In the genomic region with DNA sequence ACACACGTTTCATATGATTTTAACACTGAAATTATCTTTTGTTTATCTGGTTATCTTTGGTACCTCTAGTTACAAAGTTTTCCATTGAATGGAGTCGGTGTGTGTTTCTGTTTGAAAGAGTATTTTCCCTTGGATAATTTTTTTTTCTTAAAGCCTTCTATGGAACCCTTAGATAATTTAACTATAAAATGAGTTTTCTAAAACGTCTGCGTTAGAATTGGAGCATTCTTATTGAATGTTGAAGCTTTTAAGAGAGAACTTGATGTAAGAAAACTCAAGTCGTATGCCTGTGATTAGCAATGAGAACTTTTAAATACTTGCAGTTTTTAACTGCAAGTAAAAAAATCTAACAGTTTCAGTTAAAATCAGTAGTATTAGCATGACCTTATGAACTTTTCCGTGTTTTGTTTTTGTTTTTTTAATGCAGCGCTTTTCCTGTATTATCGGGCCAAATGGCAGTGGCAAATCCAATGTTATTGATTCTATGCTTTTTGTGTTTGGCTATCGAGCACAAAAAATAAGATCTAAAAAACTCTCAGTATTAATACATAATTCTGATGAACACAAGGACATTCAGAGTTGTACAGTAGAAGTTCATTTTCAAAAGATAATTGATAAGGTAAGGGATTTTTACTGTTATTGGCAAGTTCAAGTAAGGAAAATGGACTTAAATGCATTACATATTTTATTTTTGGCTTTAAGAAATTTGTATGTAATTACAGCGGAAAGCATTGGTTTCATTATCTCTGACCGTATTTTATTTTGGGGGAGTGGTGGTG, we compare ENCODE assay signal across 9 cellular contexts. TPM values are rescaled to one million over a fixed set of nuclear protein-coding genes. Genes with fewer than 3 reads are reported as not detected.
DNase-seq lines count a peak whose midpoint lies in the region; ATAC-seq and TF ChIP-seq lines count a peak whose summit lies in the region.
"Had no signal": no experiment of that assay in that cellular context is flagged by ENCODE, and none has a peak within 500 bp of the region (broad histone marks: within the 10 kb centered on the region; RNA-seq: fewer than 3 reads in every experiment).

No MANE protein-coding gene starts in this region.

- H3K9ac ChIP-seq in liver (ENCODE audit: low read depth in 1 of 2, low read length in 2 of 2), result peak overlapping the region; percentile 30 to 44

- no peak overlapping the region for H3K27ac ChIP-seq in liver (ENCODE audit: low read depth in 1 of 2, low read length in 2 of 2)
- H3K27ac ChIP-seq in aorta (ENCODE audit: low read depth in 1 of 2, low read length in 2 of 2), result no peak overlapping the region

- H3K4me1 Mint-ChIP-seq in stimulated activated naive CD8-positive, alpha-beta T cell treated with anti-CD3 and anti-CD28 coated beads, Interleukin-15, Interleukin-2, amounts not matched to agents 100 ng/mL and 50 ng/mL, for 24 hours (ENCODE audit: low read depth), result peaks cover 50% of the 10 kb centered on the region
- peaks cover 43% of the 10 kb centered on the region for H3K4me1 Mint-ChIP-seq in activated naive CD8-positive, alpha-beta T cell (ENCODE audit: low read depth)

- TF ChIP-seq RAD21 in liver (IDR thresholded peaks at IDR 0.05), result no peak

- H3K4me3 Mint-ChIP-seq in stimulated activated naive CD8-positive, alpha-beta T cell treated with anti-CD3 and anti-CD28 coated beads, Interleukin-15, Interleukin-2, amounts not matched to agents 100 ng/mL and 50 ng/mL, for 24 hours, result peak overlapping the region; percentile 97
- peak overlapping the region; percentile 93 for H3K4me3 Mint-ChIP-seq in activated naive CD8-positive, alpha-beta T cell

- DNase-seq in stimulated activated naive CD8-positive, alpha-beta T cell treated with anti-CD3 and anti-CD28 coated beads, Interleukin-15, Interleukin-2, amounts not matched to agents 100 U/mL and 50 U/mL, for 24 hours, result no peak
- DNase-seq in aorta (no peak), mesenteric fat pad (ENCODE audit: low spot score) (no peak), NCI-H748 treated with DMSO at 0.1 percent for 48 hours (lab: John Stamatoyannopoulos, UW) (no peak)
- DNase-seq: nucleus accumbens had no signal

- peak overlapping the region in 1 of 3 donors; percentile 77 for H3K4me3 ChIP-seq in liver (ENCODE audit: low read depth in 1 of 3, low read length in 3 of 3)
- peak overlapping the region; percentile 40 to 95 for H3K4me3 ChIP-seq in aorta (ENCODE audit: low read length in 2 of 2)

- intact Hi-C loops in aorta (cut with DNase I), result no loop called here

- no peak overlapping the region for H3K27ac Mint-ChIP-seq in stimulated activated naive CD8-positive, alpha-beta T cell treated with anti-CD3 and anti-CD28 coated beads, Interleukin-15, Interleukin-2, amounts not matched to agents 100 ng/mL and 50 ng/mL, for 24 hours
- H3K27ac Mint-ChIP-seq in activated naive CD8-positive, alpha-beta T cell, result peak overlapping the region; percentile 28

- H3K9me3 ChIP-seq in liver (ENCODE audit: control insufficient read depth in 4 of 4, low read length in 3 of 4) (no peaks in the 10 kb centered on the region), aorta (ENCODE audit: control insufficient read depth, low read length) (no peaks in the 10 kb centered on the region)

- peaks cover 6 to 29% (median 13%) of the 10 kb centered on the region in 4 donors for H3K4me1 ChIP-seq in liver (ENCODE audit: control insufficient read depth in 4 of 4, insufficient read depth in 4 of 4, low read length in 3 of 4)
- H3K4me1 ChIP-seq in aorta (ENCODE audit: control insufficient read depth in 1 of 2, insufficient read depth in 2 of 2, low read length in 2 of 2), result no peaks in the 10 kb centered on the region

- 48% methylated on average over 11 of the region's 11 CpGs for WGBS in liver
- 6 to 11% methylated on average over 11 of the region's 11 CpGs for WGBS in aorta, 2 donors

- no peak for TF ChIP-seq CTCF in liver (IDR thresholded peaks at IDR 0.05; ENCODE audit: low read depth, low read length, missing input control)

- ATAC-seq in stimulated activated naive CD8-positive, alpha-beta T cell treated with anti-CD3 and anti-CD28 coated beads, Interleukin-15, Interleukin-2, amounts not matched to agents 100 U/mL and 50 U/mL, for 24 hours, result no peak
- ATAC-seq in aorta (ENCODE audit: low FRiP score), result no peak
- ATAC-seq in HG02981 (IDR thresholded peaks at IDR 0.05; ENCODE audit: unreplicated experiment), result no peak

- H3K27me3 Mint-ChIP-seq in stimulated activated naive CD8-positive, alpha-beta T cell treated with anti-CD3 and anti-CD28 coated beads, Interleukin-15, Interleukin-2, amounts not matched to agents 100 ng/mL and 50 ng/mL, for 24 hours, result peaks cover 9% of the 10 kb centered on the region
- H3K27me3 Mint-ChIP-seq in activated naive CD8-positive, alpha-beta T cell, result peaks cover 10% of the 10 kb centered on the region

- H3K36me3 ChIP-seq in liver (ENCODE audit: control insufficient read depth in 4 of 4, insufficient read depth in 3 of 4, low read depth in 1 of 4, low read length in 3 of 4) (no peaks in the 10 kb centered on the region), aorta (ENCODE audit: control insufficient read depth in 1 of 2, insufficient read depth in 2 of 2, low read length in 1 of 2) (no peaks in the 10 kb centered on the region)

- H3K27me3 ChIP-seq in liver (ENCODE audit: control insufficient read depth in 4 of 4, insufficient read depth in 4 of 4, low read length in 3 of 4) (no peaks in the 10 kb centered on the region), aorta (ENCODE audit: control insufficient read depth in 1 of 2, insufficient read depth in 2 of 2, low read length in 1 of 2) (no peaks in the 10 kb centered on the region)

- peaks cover 69% of the 10 kb centered on the region for H3K36me3 Mint-ChIP-seq in stimulated activated naive CD8-positive, alpha-beta T cell treated with anti-CD3 and anti-CD28 coated beads, Interleukin-15, Interleukin-2, amounts not matched to agents 100 ng/mL and 50 ng/mL, for 24 hours (ENCODE audit: low read depth)
- peaks cover 22% of the 10 kb centered on the region for H3K36me3 Mint-ChIP-seq in activated naive CD8-positive, alpha-beta T cell

- no peaks in the 10 kb centered on the region for H3K9me3 Mint-ChIP-seq in stimulated activated naive CD8-positive, alpha-beta T cell treated with anti-CD3 and anti-CD28 coated beads, Interleukin-15, Interleukin-2, amounts not matched to agents 100 ng/mL and 50 ng/mL, for 24 hours
- H3K9me3 Mint-ChIP-seq in activated naive CD8-positive, alpha-beta T cell (ENCODE audit: low read depth), result no peaks in the 10 kb centered on the region

TF ChIP-seq in liver, 16 proteins besides CTCF, POLR2A, EP300 and RAD21:
- TF ChIP-seq HNF4G (IDR thresholded peaks at IDR 0.05) (no peak), TAF1 (conservative IDR thresholded peaks at IDR 0.05) (no peak)
TF ChIP-seq in liver: peak in this region for 0.

RNA-seq across cellular contexts. Expression of a gene that starts 3.0 kb away (rescaled TPM):
- total RNA-seq in liver (100 to 1,000 TPM in 1 of 2 donors, 10 to 100 TPM in 1; 17.1 to 161 TPM), aorta (10 to 100 TPM; 20.4 to 26.1 TPM), mesenteric fat pad (12.2 TPM)
- polyA plus RNA-seq in liver (10 to 100 TPM in 1 of 2 donors, 1 to 10 TPM in 1; 6.7 to 17.0 TPM), aorta (10 to 100 TPM; 25.5 to 33.0 TPM)

RNA-seq across cellular contexts. Expression of a gene that starts 3.4 kb away (rescaled TPM):
- total RNA-seq in liver, result 10 to 100 TPM; 12.9 to 15.7 TPM
- 1 to 10 TPM; 3.5 to 3.6 TPM for polyA plus RNA-seq in liver
- total RNA-seq in aorta, result 10 to 100 TPM; 18.1 to 26.7 TPM
- polyA plus RNA-seq in aorta, result 10 to 100 TPM in 1 of 2 donors, 1 to 10 TPM in 1; 9.9 to 33.4 TPM
- total RNA-seq in mesenteric fat pad, result 11.1 TPM

RNA-seq across cellular contexts. Expression of a gene that starts 47.1 kb away (rescaled TPM):
- 10 to 100 TPM in 1 of 2 donors, under 1 TPM in 1; 0.84 to 33.3 TPM for total RNA-seq in liver
- under 1 TPM; 0.18 to 0.90 TPM for polyA plus RNA-seq in liver
- total RNA-seq in aorta, result 1 to 10 TPM; 3.4 to 6.9 TPM
- 1 to 10 TPM; 2.5 to 3.4 TPM for polyA plus RNA-seq in aorta
- 0.48 TPM for total RNA-seq in mesenteric fat pad
